ENCODE assay signal across 13 cellular contexts in genomic region chr5:41795125-41795524, GRCh38.
DNase-seq lines count a peak whose midpoint lies in the region; FAIRE-seq and TF ChIP-seq lines count a peak whose summit lies in the region.
"Had no signal": no experiment of that assay in that cellular context is flagged by ENCODE, and none has a peak within 500 bp of the region (broad histone marks: within the 10 kb centered on the region; RNA-seq: fewer than 3 reads in every experiment).

No MANE protein-coding gene starts in this region.

- peak; percentile 61 for DNase-seq in NCI-H69 (lab: John Stamatoyannopoulos, UW)
- no peak for DNase-seq in H1 (ENCODE audit: low read depth in 1 of 2, low spot score in 2 of 2)
- DNase-seq in neuronal stem cell (ENCODE audit: low spot score): no peak
- no peak for DNase-seq in T1000 (lab: John Stamatoyannopoulos, UW)
- DNase-seq in spleen: no peak
- DNase-seq in islet precursor cell: no peak
- DNase-seq in BE2C: no peak
- DNase-seq: activated effector memory CD4-positive, alpha-beta T cell treated with anti-CD3 and anti-CD28 coated beads, Interleukin-2, amount 50 U/mL, for 16 hours; colonic mucosa; COR-L47; stomach had no signal

- H3K36me3 ChIP-seq in ACC112 (ENCODE audit: insufficient read depth, low read length) (0 out of 2 replicates have a peak, but pooled peaks cover 4% of the 10 kb centered on the region), H1 (ENCODE audit: control insufficient read depth in 2 of 4, insufficient read depth in 4 of 4, low read length in 3 of 4) (no peaks in the 10 kb centered on the region; a peak in 2 of 8 replicates), neuronal stem cell (replicated peaks in 1 of 2; ENCODE audit: control insufficient read depth in 2 of 2, insufficient read depth in 2 of 2, low read length in 2 of 2) (peaks cover 0 to 25% of the 10 kb centered on the region in 2 donors), spleen (peaks cover 0 to 92% (median 18%) of the 10 kb centered on the region in 6 donors), BE2C (no peaks in the 10 kb centered on the region)
- H3K36me3 ChIP-seq: colonic mucosa had no signal

- no peak overlapping the region for H4K5ac ChIP-seq in H1 (ENCODE audit: insufficient read length, low read depth, low read length)

- CTCF ChIA-PET in H1 (lab: Charles Lee; ENCODE audit: partially characterized antibody): interaction anchor here (0.5 to 1.3 kb wide), 2 partner anchors 9 to 212 kb away, joined by 4 read pairs; no protein-coding TSS in a partner anchor

- no peak overlapping the region for H4K8ac ChIP-seq in H1 (ENCODE audit: extremely low read depth, insufficient read depth, low read length)
- no peak overlapping the region for H4K8ac ChIP-seq in neuronal stem cell (ENCODE audit: low read depth, low read length)

- no peaks in the 10 kb centered on the region for H3K9me3 ChIP-seq in H1 (ENCODE audit: insufficient read depth in 2 of 2, low read depth in 1 of 2, low read length in 1 of 2)
- no peaks in the 10 kb centered on the region for H3K9me3 ChIP-seq in neuronal stem cell (replicated peaks in 1 of 2; ENCODE audit: control insufficient read depth in 2 of 2, insufficient read depth in 1 of 2, low read depth in 1 of 2, low read length in 2 of 2)
- no peaks in the 10 kb centered on the region for H3K9me3 ChIP-seq in spleen
- H3K9me3 ChIP-seq in BE2C: no peaks in the 10 kb centered on the region
- H3K9me3 ChIP-seq: colonic mucosa, stomach, vagina had no signal

- POLR2A ChIA-PET in H1 (lab: Charles Lee; ENCODE audit: partially characterized antibody): no interaction called here

- TF ChIP-seq EP300 in H1 (IDR thresholded peaks at IDR 0.05; ENCODE audit: borderline replicate concordance in 1 of 2, low read depth in 2 of 2, low read length in 2 of 2): no peak

- no peak overlapping the region for H2BK20ac ChIP-seq in H1 (ENCODE audit: low read length)

- no peaks in the 10 kb centered on the region for H3K23me2 ChIP-seq in H1 (ENCODE audit: low read depth, low read length)

- no peak overlapping the region for H3K56ac ChIP-seq in H1 (replicated peaks; ENCODE audit: insufficient read length, low read depth, low read length)

- H4K20me1 ChIP-seq in H1 (replicated peaks in 1 of 2; ENCODE audit: control insufficient read depth in 1 of 2, insufficient read depth in 2 of 2, low read length in 2 of 2): no peaks in the 10 kb centered on the region

- H3K14ac ChIP-seq in H1 (ENCODE audit: insufficient read length) (no peak overlapping the region), neuronal stem cell (ENCODE audit: low read length) (no peak overlapping the region)

- H3K4me1 ChIP-seq in ACC112 (ENCODE audit: control insufficient read depth, insufficient read depth, low read length, unreplicated experiment) (peaks cover 54% of the 10 kb centered on the region), H1 (replicated peaks in 1 of 4; ENCODE audit: control insufficient read depth in 3 of 4, insufficient read depth in 4 of 4, low read length in 3 of 4) (peaks cover 0 to 3% (median 0%) of the 10 kb centered on the region in 4 experiments; a peak in 1 of 7 replicates), neuronal stem cell (ENCODE audit: control insufficient read depth in 2 of 2, insufficient read depth in 1 of 2, low read depth in 1 of 2, low read length in 2 of 2) (peaks cover 5 to 7% of the 10 kb centered on the region in 2 donors), spleen (no peaks in the 10 kb centered on the region), BE2C (peaks cover 41% of the 10 kb centered on the region)
- H3K4me1 ChIP-seq: colonic mucosa had no signal

- H3K27ac ChIP-seq in ACC112 (ENCODE audit: low read depth, low read length) (peak overlapping the region; percentile 84), H1 (ENCODE audit: low read depth, low read length) (no peak overlapping the region), neuronal stem cell (replicated peaks; ENCODE audit: low read length) (no peak overlapping the region), spleen (no peak overlapping the region)
- H3K27ac ChIP-seq: colonic mucosa, vagina had no signal

- TF ChIP-seq POLR2A in H1 (IDR thresholded peaks at IDR 0.05; ENCODE audit: control extremely low read depth in 1 of 2, low read depth in 2 of 2, low read length in 2 of 2) (no peak), spleen (IDR thresholded peaks at IDR 0.05) (no peak)

- no peak overlapping the region for H3K18ac ChIP-seq in H1 (ENCODE audit: extremely low read depth, low read length)
- no peak overlapping the region for H3K18ac ChIP-seq in neuronal stem cell (ENCODE audit: low read length)

- 0 out of 2 replicates have a peak overlapping the region, but pooled peaks have one; percentile 42 for H3K4me3 ChIP-seq in ACC112 (ENCODE audit: low read depth, low read length)
- no peak overlapping the region for H3K4me3 ChIP-seq in H1 (ENCODE audit: extremely low read depth in 1 of 4, insufficient read depth in 2 of 4, low read depth in 3 of 4, low read length in 4 of 4)
- no peak overlapping the region for H3K4me3 ChIP-seq in neuronal stem cell (ENCODE audit: low read length in 2 of 2)
- H3K4me3 ChIP-seq in spleen: no peak overlapping the region
- no peak overlapping the region for H3K4me3 ChIP-seq in BE2C (ENCODE audit: low read depth, low read length)
- H3K4me3 ChIP-seq: colonic mucosa, stomach, vagina had no signal

- H3K79me2 ChIP-seq in ACC112 (ENCODE audit: control insufficient read depth, insufficient read depth, low read length, unreplicated experiment) (no peaks in the 10 kb centered on the region), H1 (ENCODE audit: control insufficient read depth in 1 of 2, insufficient read depth in 2 of 2, low read length in 2 of 2) (no peaks in the 10 kb centered on the region)

- H3K9ac ChIP-seq in H1 (replicated peaks in 1 of 4; ENCODE audit: extremely low read depth in 1 of 4, low read depth in 3 of 4, low read length in 3 of 4) (no peak overlapping the region), neuronal stem cell (ENCODE audit: low read depth, low read length, poor library complexity) (no peak overlapping the region)

- intact Hi-C loops in spleen (cut with DNase I; ENCODE audit: low total_unique reads): no loop called here

- H2BK15ac ChIP-seq in H1 (ENCODE audit: low read length): no peak overlapping the region
- no peak overlapping the region for H2BK15ac ChIP-seq in neuronal stem cell (ENCODE audit: low read length)

- no peak overlapping the region for H2AK5ac ChIP-seq in H1 (ENCODE audit: low read depth, low read length)
- no peak overlapping the region for H2AK5ac ChIP-seq in neuronal stem cell (ENCODE audit: low read depth, low read length)

- H3K23ac ChIP-seq in H1 (ENCODE audit: insufficient read length): no peak overlapping the region
- H3K23ac ChIP-seq in neuronal stem cell (ENCODE audit: low read depth, low read length, poor library complexity): no peak overlapping the region

- H3K27me3 ChIP-seq in ACC112 (ENCODE audit: insufficient read depth, low read length) (no peaks in the 10 kb centered on the region), H1 (replicated peaks in 1 of 4; ENCODE audit: control insufficient read depth in 3 of 4, extremely low read depth in 1 of 4, insufficient read depth in 3 of 4, low read length in 3 of 4) (no peaks in the 10 kb centered on the region), neuronal stem cell (ENCODE audit: control insufficient read depth in 3 of 3, insufficient read depth in 3 of 3, low read depth in 1 of 3, low read length in 3 of 3) (no peaks in the 10 kb centered on the region), spleen (replicated peaks in 1 of 7) (no peaks in the 10 kb centered on the region), BE2C (no peaks in the 10 kb centered on the region)
- H3K27me3 ChIP-seq: colonic mucosa, stomach, vagina had no signal

- H3K4me2 ChIP-seq in H1 (ENCODE audit: insufficient read depth in 1 of 2, low read depth in 2 of 2, low read length in 2 of 2) (no peak overlapping the region), neuronal stem cell (ENCODE audit: insufficient read depth, low read length, poor library complexity, severe bottlenecking) (no peak overlapping the region)

- H2BK5ac ChIP-seq in H1 (ENCODE audit: low read depth, low read length) (no peak overlapping the region), neuronal stem cell (ENCODE audit: low read length) (no peak overlapping the region)

- H2BK12ac ChIP-seq in H1 (ENCODE audit: low read depth, low read length): no peak overlapping the region
- no peak overlapping the region for H2BK12ac ChIP-seq in neuronal stem cell (ENCODE audit: low read length)

- H4K91ac ChIP-seq in H1 (replicated peaks; ENCODE audit: insufficient read length, low read length) (no peak overlapping the region), neuronal stem cell (ENCODE audit: low read depth, low read length, poor library complexity) (no peak overlapping the region)

- H2AFZ ChIP-seq in ACC112 (ENCODE audit: low read length, unreplicated experiment): no peak overlapping the region
- no peak overlapping the region for H2AFZ ChIP-seq in H1 (ENCODE audit: low read length)
- peak overlapping the region; percentile 56 for H2AFZ ChIP-seq in neuronal stem cell (ENCODE audit: low read length)

- WGBS in H1 (ENCODE audit: extremely low coverage in 1 of 2, insufficient coverage in 1 of 2, insufficient read length in 1 of 2, insufficient replicate concordance in 2 of 2, low coverage in 1 of 2, low lambda C conversion rate in 2 of 2, missing lambda C conversion rate in 1 of 2), 2 experiments: 71% methylated on average over 6 of the region's 6 CpGs; no CpG with 5 or more reads in 1 of the 2 experiments
- no CpG with 5 or more reads among the region's 6 CpGs for WGBS in neuronal stem cell (ENCODE audit: extremely low coverage in 2 of 2, insufficient read length in 2 of 2, insufficient replicate concordance in 1 of 2), 2 donors
- 90 to 96% (median 93%) methylated on average over 6 of the region's 6 CpGs for WGBS in spleen, 5 donors

- no peak overlapping the region for H3K4ac ChIP-seq in H1 (replicated peaks; ENCODE audit: insufficient read length, low read depth, low read length)
- no peak overlapping the region for H3K4ac ChIP-seq in neuronal stem cell (ENCODE audit: low read length)

- no peak for FAIRE-seq in H1 (lab: Jason Lieb, UNC)

- no peak for TF ChIP-seq RAD21 in H1 (IDR thresholded peaks at IDR 0.05 in 1 of 2, conservative IDR thresholded peaks at IDR 0.05 in 1 of 2; ENCODE audit: low read depth in 2 of 2, low read length in 2 of 2)

- H3K79me1 ChIP-seq in H1 (ENCODE audit: low read depth, low read length): no peaks in the 10 kb centered on the region
- no peaks in the 10 kb centered on the region for H3K79me1 ChIP-seq in neuronal stem cell (ENCODE audit: low read depth, low read length)

- TF ChIP-seq CTCF in H1 (IDR thresholded peaks at IDR 0.05; ENCODE audit: control extremely low read depth in 1 of 3, insufficient read depth in 1 of 3, low read depth in 1 of 3, low read length in 3 of 3) (no peak), spleen (IDR thresholded peaks at IDR 0.05 in 8 of 11, conservative IDR thresholded peaks at IDR 0.05 in 3 of 11) (no peak), BE2C (IDR thresholded peaks at IDR 0.05; ENCODE audit: low read depth, low read length) (no peak)

- H2BK120ac ChIP-seq in H1 (replicated peaks; ENCODE audit: low read depth, low read length) (no peak overlapping the region), neuronal stem cell (ENCODE audit: low read depth, low read length) (no peak overlapping the region)

TF ChIP-seq in H1, 55 proteins besides CTCF, POLR2A, EP300 and RAD21:
- TF ChIP-seq RBBP5 (IDR thresholded peaks at IDR 0.05; ENCODE audit: borderline replicate concordance, low read depth, low read length) (no peak), POLR2AphosphoS5 (IDR thresholded peaks at IDR 0.05; ENCODE audit: low read depth, low read length) (peak; percentile 72)
